19 cellular contexts compared by ENCODE assay signal in the genomic region with DNA sequence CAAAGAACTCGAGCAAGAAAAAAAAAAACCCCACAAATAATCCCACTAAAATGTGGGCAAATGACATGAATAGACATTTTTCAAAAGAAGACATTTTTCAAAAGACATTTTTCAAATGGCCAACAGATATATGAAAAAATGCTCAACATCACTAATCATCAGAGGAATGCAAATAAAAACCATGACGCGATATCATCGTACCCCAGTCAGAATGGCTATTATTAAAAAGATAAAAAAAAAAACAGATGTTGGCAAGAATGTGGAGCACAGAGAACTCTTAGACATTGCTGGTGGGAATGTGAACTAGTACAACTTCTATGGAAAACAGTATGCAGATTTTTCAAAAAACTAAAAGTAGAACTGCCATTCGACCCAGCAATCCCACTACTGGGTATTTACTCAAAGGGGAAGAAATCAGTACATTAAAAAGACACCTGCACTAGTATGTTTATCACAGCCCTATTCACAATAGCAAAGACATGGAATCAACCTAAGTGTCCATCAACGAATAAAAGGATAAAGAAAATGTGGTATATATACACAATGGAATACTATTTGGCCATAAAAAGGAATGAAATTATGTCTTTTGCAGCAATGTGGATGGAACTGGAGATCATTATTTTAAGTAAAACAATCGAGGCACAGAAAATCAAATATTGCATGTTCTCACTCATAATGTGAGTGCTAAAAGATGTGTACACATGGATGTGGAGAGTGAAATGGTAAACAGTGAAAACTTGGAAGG. TPM values are rescaled to one million over a fixed set of nuclear protein-coding genes. Genes with fewer than 3 reads are reported as not detected.
DNase-seq lines count a peak whose midpoint lies in the region; ATAC-seq and TF ChIP-seq lines count a peak whose summit lies in the region.
"Had no signal": no experiment of that assay in that cellular context is flagged by ENCODE, and none has a peak within 500 bp of the region (broad histone marks: within the 10 kb centered on the region; RNA-seq: fewer than 3 reads in every experiment).

No MANE protein-coding gene starts in this region.

- H3K9me3 ChIP-seq in BLaER1 = no peaks in the 10 kb centered on the region
- H3K9me3 ChIP-seq in right lobe of liver = no peaks in the 10 kb centered on the region
- H3K9me3 ChIP-seq: Peyer's patch had no signal

- peak overlapping the region; percentile 10 for H3K4me3 Mint-ChIP-seq in activated T-helper 17 cell treated with anti-CD3 and anti-CD28 coated beads, Interleukin-2, amount 50 U/mL, for 72 hours
- H3K4me3 Mint-ChIP-seq: IgD-negative memory B cell had no signal

- H3K36me3 ChIP-seq in BLaER1 = peaks cover under 1% of the 10 kb centered on the region; the same call in 1 of the 2 replicates
- no peaks in the 10 kb centered on the region for H3K36me3 ChIP-seq in right lobe of liver
- H3K36me3 ChIP-seq: Peyer's patch had no signal

- no peak overlapping the region for H3K27ac Mint-ChIP-seq in activated T-helper 17 cell treated with anti-CD3 and anti-CD28 coated beads, Interleukin-2, amount 50 U/mL, for 72 hours
- H3K27ac Mint-ChIP-seq: IgD-negative memory B cell had no signal

- no peak for ATAC-seq in activated T-helper 17 cell treated with anti-CD3 and anti-CD28 coated beads, Interleukin-2, amount 50 U/mL, for 72 hours (replicated peaks)
- ATAC-seq in right lobe of liver = no peak
- no peak for ATAC-seq in GM18867 (IDR thresholded peaks at IDR 0.05; ENCODE audit: unreplicated experiment)
- ATAC-seq: GM12878 had no signal

- no peak overlapping the region for H3K9ac ChIP-seq in BLaER1

- no peak overlapping the region for H3K27ac ChIP-seq in BLaER1
- H3K27ac ChIP-seq in right lobe of liver = peak overlapping the region in 2 of 3 donors; percentile 50 to 80
- H3K27ac ChIP-seq: SK-N-MC had no signal

- H4K20me1 ChIP-seq in BLaER1 = no peaks in the 10 kb centered on the region; the same call in 1 of the 2 replicates

- H3K27me3 ChIP-seq in BLaER1 (no peaks in the 10 kb centered on the region), right lobe of liver (no peaks in the 10 kb centered on the region)
- H3K27me3 ChIP-seq: Peyer's patch had no signal

- H3K4me1 ChIP-seq in BLaER1 = peaks cover 43% of the 10 kb centered on the region
- H3K4me1 ChIP-seq in right lobe of liver = peaks cover 0 to 47% (median 12%) of the 10 kb centered on the region in 4 donors

- peak; percentile 63 for DNase-seq in EH (ENCODE audit: low read depth)
- DNase-seq in right lobe of liver = no peak
- DNase-seq in NCI-H146 (lab: John Stamatoyannopoulos, UW) = no peak
- DNase-seq in HT-29 (ENCODE audit: low spot score) = no peak
- DNase-seq: COR-L47; DMS 273 treated with DMSO at 0.1 percent for 48 hours; Kasumi-1; NCI-H1092 treated with DMSO at 0.1 percent for 48 hours; NCI-H2081 treated with DMSO at 0.1 percent for 48 hours; NK-92 treated with Interleukin-12 subunit alpha and Interleukin-12 subunit beta, amount 100 ng/mL, for 24 hours; Peyer's patch had no signal

- peaks cover 12% of the 10 kb centered on the region for H3K4me1 Mint-ChIP-seq in activated T-helper 17 cell treated with anti-CD3 and anti-CD28 coated beads, Interleukin-2, amount 50 U/mL, for 72 hours

- TF ChIP-seq POLR2A in right lobe of liver (IDR thresholded peaks at IDR 0.05) = no peak

- intact Hi-C loops in right lobe of liver (cut with DNase I) = loop anchor here (5.0 to 10.0 kb wide), 2 partner anchors 225 to 228 kb away; a partner anchor contains a TSS

- peak overlapping the region; percentile 74 for H3K4me2 ChIP-seq in BLaER1

- H3K27me3 Mint-ChIP-seq in activated T-helper 17 cell treated with anti-CD3 and anti-CD28 coated beads, Interleukin-2, amount 50 U/mL, for 72 hours = no peaks in the 10 kb centered on the region

- no peaks in the 10 kb centered on the region for H3K36me3 Mint-ChIP-seq in activated T-helper 17 cell treated with anti-CD3 and anti-CD28 coated beads, Interleukin-2, amount 50 U/mL, for 72 hours (ENCODE audit: low read depth)

- WGBS in right lobe of liver (ENCODE audit: insufficient coverage, low coverage, low lambda C conversion rate, missing lambda C conversion rate) = 60% methylated on average over 7 of the region's 7 CpGs

- H3K4me3 ChIP-seq in BLaER1 (no peak overlapping the region), right lobe of liver (no peak overlapping the region)
- H3K4me3 ChIP-seq: GM12878, Peyer's patch, SK-N-MC had no signal

- no peaks in the 10 kb centered on the region for H3K9me3 Mint-ChIP-seq in activated T-helper 17 cell treated with anti-CD3 and anti-CD28 coated beads, Interleukin-2, amount 50 U/mL, for 72 hours
- H3K9me3 Mint-ChIP-seq: IgD-negative memory B cell had no signal

- no peak for TF ChIP-seq CTCF in right lobe of liver (IDR thresholded peaks at IDR 0.05)

RNA-seq across cellular contexts. Expression of a gene that starts 16.3 kb away (rescaled TPM):
- total RNA-seq in activated T-helper 17 cell treated with anti-CD3 and anti-CD28 coated beads, Interleukin-2, amount 50 U/mL, for 72 hours = 1 to 10 TPM; 4.2 to 4.7 TPM
- 1 to 10 TPM; 1.8 to 3.7 (median 3.3) TPM for total RNA-seq in right lobe of liver
- 3.2 and 3.4 TPM in 2 replicates for total RNA-seq in HT-29 (2014; rRNA removed; shearing (Covaris generic))

RNA-seq across cellular contexts. Expression of a gene that starts 26.3 kb away (rescaled TPM):
- total RNA-seq in activated T-helper 17 cell treated with anti-CD3 and anti-CD28 coated beads, Interleukin-2, amount 50 U/mL, for 72 hours = 1 to 10 TPM in 1 of 2 donors, not detected in 1; 1.5 TPM
- total RNA-seq in right lobe of liver = not detected
- total RNA-seq in HT-29 (2014; rRNA removed; shearing (Covaris generic)) = not detected in 2 replicates
- total RNA-seq: GM12878, NCI-H460 had no signal

RNA-seq across cellular contexts. Expression of a gene that starts 32.6 kb away (rescaled TPM):
- under 1 TPM; 0.11 to 0.69 TPM for total RNA-seq in activated T-helper 17 cell treated with anti-CD3 and anti-CD28 coated beads, Interleukin-2, amount 50 U/mL, for 72 hours
- 100 to 1,000 TPM in 4 of 6 experiments, 10 to 100 TPM in 2; 84.6 to 481 (median 147) TPM for total RNA-seq in right lobe of liver
- not detected in 2 replicates for total RNA-seq in HT-29 (2014; rRNA removed; shearing (Covaris generic))

RNA-seq across cellular contexts. Expression of a gene that starts 55.8 kb away (rescaled TPM):
- not detected for total RNA-seq in activated T-helper 17 cell treated with anti-CD3 and anti-CD28 coated beads, Interleukin-2, amount 50 U/mL, for 72 hours
- total RNA-seq in right lobe of liver = not detected
- not detected in 2 replicates for total RNA-seq in HT-29 (2014; rRNA removed; shearing (Covaris generic))
- total RNA-seq: GM12878, H1, NCI-H460, Peyer's patch had no signal

RNA-seq across cellular contexts. Expression of a gene that starts 59.9 kb away (rescaled TPM):
- 1 to 10 TPM; 2.1 to 5.1 TPM for total RNA-seq in activated T-helper 17 cell treated with anti-CD3 and anti-CD28 coated beads, Interleukin-2, amount 50 U/mL, for 72 hours
- total RNA-seq in right lobe of liver = 1 to 10 TPM in 1 of 6 experiments, under 1 TPM in 4, not detected in 1; 0.27 to 1.9 (median 0.68) TPM
- 0.76 and 1.8 TPM in 2 replicates for total RNA-seq in HT-29 (2014; rRNA removed; shearing (Covaris generic))
- total RNA-seq: NCI-H460 had no signal

Comparison
In these comparisons a context has a peak if more than half of its experiments do, and no peak if none do; other contexts are left out.
1. RNA of a gene that starts 32.6 kb away (total RNA-seq): 84.6 to 481 TPM in right lobe of liver; 0.11 to 0.69 TPM in activated T-helper 17 cell treated with anti-CD3 and anti-CD28 coated beads, Interleukin-2, amount 50 U/mL, for 72 hours and not detected in HT-29; every median in the first group is over 10 times any median in the second.